ENCODE assay signal across 8 cellular contexts in the genomic region with DNA sequence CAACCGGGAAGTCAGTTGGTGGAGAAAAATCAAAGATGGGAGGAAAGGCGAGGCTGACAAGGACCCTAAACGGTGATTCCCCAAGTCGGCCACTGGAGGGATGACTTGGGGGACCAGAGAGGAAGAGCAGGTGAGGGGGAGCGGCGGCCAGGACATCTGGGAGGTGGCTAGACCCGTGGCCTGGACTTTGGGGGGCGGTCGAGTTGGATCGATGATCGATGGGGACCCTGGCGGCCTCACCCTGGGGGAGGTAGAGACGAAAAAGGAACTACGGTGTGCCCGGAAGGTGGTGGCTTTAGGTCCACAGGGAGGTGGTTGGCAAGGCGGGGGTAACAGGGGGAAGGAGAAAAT. TPM values are rescaled to one million over a fixed set of nuclear protein-coding genes. Genes with fewer than 3 reads are reported as not detected.
DNase-seq lines count a peak whose midpoint lies in the region; ATAC-seq and TF ChIP-seq lines count a peak whose summit lies in the region.

No MANE protein-coding gene starts in this region.

- no peak for ATAC-seq in natural killer cell
- ATAC-seq in GM18907 (IDR thresholded peaks at IDR 0.05; ENCODE audit: unreplicated experiment), result no peak
- ATAC-seq in GM21390 (IDR thresholded peaks at IDR 0.05; ENCODE audit: unreplicated experiment), result no peak
- ATAC-seq in HG03442 (IDR thresholded peaks at IDR 0.05; ENCODE audit: unreplicated experiment), result no peak
- no peak for ATAC-seq in HG03469 (IDR thresholded peaks at IDR 0.05; ENCODE audit: unreplicated experiment)

- H3K36me3 Mint-ChIP-seq in natural killer cell, result no peaks in the 10 kb centered on the region

- no peaks in the 10 kb centered on the region for H3K27me3 Mint-ChIP-seq in natural killer cell (ENCODE audit: low read depth in 2 of 2)

- H3K27ac ChIP-seq in dorsolateral prefrontal cortex, result peak overlapping the region in 58 of 59 donors; percentile 70 to 100 (median 94)

- peak overlapping the region; percentile 96 for H3K9ac ChIP-seq in NT2/D1 (ENCODE audit: insufficient read length, low read depth)

- peak overlapping the region; percentile 97 to 100 for H3K27ac Mint-ChIP-seq in natural killer cell

- intact Hi-C loops in dorsolateral prefrontal cortex (cut with DNase I) (no loop called here), natural killer cell (cut with micrococcal nuclease) (no loop called here)

- peaks cover 37 to 64% of the 10 kb centered on the region in 2 donors for H3K4me1 Mint-ChIP-seq in natural killer cell

- H3K4me3 Mint-ChIP-seq in natural killer cell, result peak overlapping the region; percentile 90

- no peaks in the 10 kb centered on the region for H3K9me3 ChIP-seq in NT2/D1 (ENCODE audit: insufficient read depth, low read length)

- TF ChIP-seq CTCF in dorsolateral prefrontal cortex (IDR thresholded peaks at IDR 0.05 in 54 of 56, conservative IDR thresholded peaks at IDR 0.05 in 2 of 56; ENCODE audit: low read depth in 1 of 56, partially characterized antibody in 56 of 56) (peak in 5 of 56 donors; percentile 4 to 28 (median 16)), natural killer cell (IDR thresholded peaks at IDR 0.05) (no peak)

- peaks cover 32% of the 10 kb centered on the region for H3K36me3 ChIP-seq in NT2/D1 (ENCODE audit: insufficient read depth, insufficient read length, low read length)

- DNase-seq in NT2/D1 (ENCODE audit: low read depth, low spot score) (no peak), dorsolateral prefrontal cortex (no peak), natural killer cell (no peak)

- H3K27me3 ChIP-seq in NT2/D1 (ENCODE audit: insufficient read depth, insufficient read length) (no peaks in the 10 kb centered on the region), dorsolateral prefrontal cortex (no peaks in the 10 kb centered on the region)

- H3K4me3 ChIP-seq in GM08714 (ENCODE audit: low read length) (peak overlapping the region; percentile 73; the same call in 1 of the 2 replicates), NT2/D1 (ENCODE audit: insufficient read length, low read depth) (peak overlapping the region; percentile 91), dorsolateral prefrontal cortex (peak overlapping the region; percentile 61 to 97 (median 82))

- peaks cover 46% of the 10 kb centered on the region for H3K4me1 ChIP-seq in NT2/D1 (ENCODE audit: insufficient read depth, insufficient read length)

- no peaks in the 10 kb centered on the region for H3K9me3 Mint-ChIP-seq in natural killer cell

RNA-seq across cellular contexts. Expression of a gene that starts 7.6 kb away (rescaled TPM):
- 100 to 1,000 TPM; 215 to 736 (median 434) TPM for total RNA-seq in dorsolateral prefrontal cortex
- total RNA-seq in natural killer cell, result 100 to 1,000 TPM; 410 to 454 (median 440) TPM

RNA-seq across cellular contexts. Expression of a gene that starts 13.1 kb away (rescaled TPM):
- 100 to 1,000 TPM in 4 of 120 experiments, 10 to 100 TPM in 116; 19.9 to 116 (median 36.5) TPM for total RNA-seq in dorsolateral prefrontal cortex
- 100 to 1,000 TPM; 296 to 367 (median 314) TPM for total RNA-seq in natural killer cell

RNA-seq across cellular contexts. Expression of a gene that starts 13.8 kb away (rescaled TPM):
- total RNA-seq in dorsolateral prefrontal cortex, result 10 to 100 TPM; 16.2 to 44.5 (median 25.3) TPM
- 10 to 100 TPM; 26.6 to 33.4 (median 27.1) TPM for total RNA-seq in natural killer cell

RNA-seq across cellular contexts. Expression of a gene that starts 19.9 kb away (rescaled TPM):
- total RNA-seq in dorsolateral prefrontal cortex (100 to 1,000 TPM; 170 to 316 (median 242) TPM), natural killer cell (100 to 1,000 TPM in 2 of 3 donors, 10 to 100 TPM in 1; 88.6 to 119 (median 104) TPM)

RNA-seq across cellular contexts. Expression of a gene that starts 23.7 kb away (rescaled TPM):
- 10 to 100 TPM in 119 of 120 experiments, 1 to 10 TPM in 1; 9.5 to 47.7 (median 25.8) TPM for total RNA-seq in dorsolateral prefrontal cortex
- under 1 TPM in 2 of 3 donors, not detected in 1; 0.14 to 0.41 TPM for total RNA-seq in natural killer cell
